Comparison of ENCODE assay signal across 11 cellular contexts in the genomic region with DNA sequence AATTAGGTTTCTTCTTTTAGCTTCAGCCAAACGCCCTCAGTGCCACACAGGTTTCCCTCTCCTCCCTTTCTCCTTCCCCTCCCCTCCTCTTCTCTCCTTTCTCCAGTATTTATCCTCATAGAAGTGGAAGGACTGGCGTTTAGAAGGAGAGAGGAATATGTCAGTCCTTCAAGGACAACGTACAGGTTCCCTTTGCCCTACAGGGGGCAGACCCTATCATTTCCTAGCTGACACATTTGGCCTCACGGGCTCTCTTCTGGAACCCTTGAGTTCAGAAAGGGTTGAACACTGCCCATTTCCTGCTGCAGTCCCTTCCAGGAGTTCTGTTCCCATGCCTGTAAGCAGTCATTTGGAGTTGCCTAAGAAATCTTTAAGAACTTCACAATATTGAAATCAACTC. TPM values are rescaled to one million over a fixed set of nuclear protein-coding genes. Genes with fewer than 3 reads are reported as not detected.
DNase-seq lines count a peak whose midpoint lies in the region; FAIRE-seq and TF ChIP-seq lines count a peak whose summit lies in the region.
"Had no signal": no experiment of that assay in that cellular context is flagged by ENCODE, and none has a peak within 500 bp of the region (broad histone marks: within the 10 kb centered on the region; RNA-seq: fewer than 3 reads in every experiment).

No MANE protein-coding gene starts in this region.

- H3K9ac ChIP-seq in MM.1S (ENCODE audit: low read length) (no peak overlapping the region), astrocyte (ENCODE audit: low read length) (no peak overlapping the region)

- H3K36me3 Mint-ChIP-seq in astrocyte (ENCODE audit: low read depth, unreplicated experiment): no peaks in the 10 kb centered on the region
- H3K36me3 Mint-ChIP-seq: CD14-positive monocyte; natural killer cell treated with Interleukin-12 subunit alpha and Interleukin-12 subunit beta and Interleukin-15 and Interleukin-18, amount 100 ng/mL, for 72 hours had no signal

- no peaks in the 10 kb centered on the region for H3K9me2 ChIP-seq in MM.1S (replicated peaks; ENCODE audit: insufficient read depth, low read length)

- H3F3A ChIP-seq in MM.1S (ENCODE audit: insufficient read depth, low read length): no peaks in the 10 kb centered on the region

- FAIRE-seq in astrocyte (lab: Jason Lieb, UNC): no peak

- H3K4me3 Mint-ChIP-seq in astrocyte (ENCODE audit: unreplicated experiment): no peak overlapping the region
- H3K4me3 Mint-ChIP-seq: natural killer cell treated with Interleukin-12 subunit alpha and Interleukin-12 subunit beta and Interleukin-15 and Interleukin-18, amount 100 ng/mL, for 72 hours had no signal

- peaks cover 6% of the 10 kb centered on the region for H3K4me1 Mint-ChIP-seq in astrocyte (ENCODE audit: low read depth, unreplicated experiment)

- H3K27me3 Mint-ChIP-seq in astrocyte (ENCODE audit: low read depth, unreplicated experiment): peaks cover 33% of the 10 kb centered on the region

- peak; percentile 52 for DNase-seq in NCI-H748 (lab: John Stamatoyannopoulos, UW; ENCODE audit: unreplicated experiment)
- no peak for DNase-seq in NCI-H748 treated with DMSO at 0.1 percent for 48 hours (lab: John Stamatoyannopoulos, UW)
- DNase-seq in MM.1S: no peak
- DNase-seq in astrocyte (ENCODE audit: low read depth): no peak
- DNase-seq in retinal pigment epithelial cell (ENCODE audit: low read depth): no peak
- no peak for DNase-seq in HuH-7.5 (ENCODE audit: low spot score)
- DNase-seq in stimulated activated CD4-positive, alpha-beta T cell treated with anti-CD3 and anti-CD28 coated beads, Interleukin-1b, Interleukin-23, amount 100 ng/mL, for 48 hours: no peak
- no peak for DNase-seq in NCI-H187 treated with DMSO at 0.1 percent for 48 hours (lab: John Stamatoyannopoulos, UW)
- DNase-seq: NCI-H2081 treated with DMSO at 0.1 percent for 48 hours had no signal

- H3K9me3 ChIP-seq in MM.1S (replicated peaks; ENCODE audit: insufficient read depth, low read length) (no peaks in the 10 kb centered on the region), astrocyte (ENCODE audit: insufficient read depth, low read depth, low read length) (no peaks in the 10 kb centered on the region)

- H3K27ac ChIP-seq in MM.1S (ENCODE audit: low read length): no peak overlapping the region
- no peak overlapping the region for H3K27ac ChIP-seq in astrocyte (ENCODE audit: low read depth, low read length)

- H4K20me1 ChIP-seq in MM.1S (ENCODE audit: insufficient read depth, low read length): no peaks in the 10 kb centered on the region
- H4K20me1 ChIP-seq in astrocyte (ENCODE audit: insufficient read depth, low read length): no peaks in the 10 kb centered on the region

- TF ChIP-seq CTCF in MM.1S (IDR thresholded peaks at IDR 0.05; ENCODE audit: low read length) (peak; percentile 11; the same call in 1 of the 2 replicates), astrocyte (IDR thresholded peaks at IDR 0.05; ENCODE audit: insufficient read depth, low read depth, low read length) (peak; percentile 16), retinal pigment epithelial cell (conservative IDR thresholded peaks at IDR 0.05; ENCODE audit: low read depth, low read length) (peak; percentile 44)

- H2AFZ ChIP-seq in MM.1S (ENCODE audit: low read length): no peak overlapping the region
- no peak overlapping the region for H2AFZ ChIP-seq in astrocyte (ENCODE audit: low read depth, low read length)

- no peaks in the 10 kb centered on the region for H3K4me1 ChIP-seq in MM.1S (ENCODE audit: low read length)
- H3K4me1 ChIP-seq in astrocyte (ENCODE audit: insufficient read depth, low read length): peaks cover 2% of the 10 kb centered on the region

- H3K4me3 ChIP-seq in MM.1S (ENCODE audit: low read length) (no peak overlapping the region), astrocyte (ENCODE audit: insufficient read depth, low read depth, low read length) (no peak overlapping the region), retinal pigment epithelial cell (ENCODE audit: low read length) (no peak overlapping the region)

- H3K36me3 ChIP-seq in MM.1S (replicated peaks; ENCODE audit: insufficient read depth, low read length): no peaks in the 10 kb centered on the region
- H3K36me3 ChIP-seq in astrocyte (ENCODE audit: insufficient read depth, low read length): no peaks in the 10 kb centered on the region

- H3K4me2 ChIP-seq in MM.1S (ENCODE audit: low read depth, low read length) (no peak overlapping the region), astrocyte (ENCODE audit: low read length) (no peak overlapping the region)

- H3K79me2 ChIP-seq in MM.1S (ENCODE audit: low read length): no peaks in the 10 kb centered on the region
- no peaks in the 10 kb centered on the region for H3K79me2 ChIP-seq in astrocyte (ENCODE audit: insufficient read depth, low read length)

- H3K9me3 Mint-ChIP-seq in astrocyte (ENCODE audit: unreplicated experiment): no peaks in the 10 kb centered on the region
- H3K9me3 Mint-ChIP-seq: CD14-positive monocyte; natural killer cell treated with Interleukin-12 subunit alpha and Interleukin-12 subunit beta and Interleukin-15 and Interleukin-18, amount 100 ng/mL, for 72 hours had no signal

- no peak overlapping the region for H3K27ac Mint-ChIP-seq in astrocyte (ENCODE audit: unreplicated experiment)
- H3K27ac Mint-ChIP-seq: CD14-positive monocyte; natural killer cell treated with Interleukin-12 subunit alpha and Interleukin-12 subunit beta and Interleukin-15 and Interleukin-18, amount 100 ng/mL, for 72 hours had no signal

- H3K27me3 ChIP-seq in MM.1S (replicated peaks; ENCODE audit: insufficient read depth, low read length): 0 out of 2 replicates have a peak, but pooled peaks cover 10% of the 10 kb centered on the region
- H3K27me3 ChIP-seq in astrocyte (ENCODE audit: insufficient read depth, low read length): peaks cover 22% of the 10 kb centered on the region

RNA-seq across cellular contexts. Expression of a gene that starts 46.1 kb away (rescaled TPM):
- 4.6 and 5.3 TPM in 2 replicates for total RNA-seq in astrocyte
